ENCODE assay signal across 8 cellular contexts in the genomic region with DNA sequence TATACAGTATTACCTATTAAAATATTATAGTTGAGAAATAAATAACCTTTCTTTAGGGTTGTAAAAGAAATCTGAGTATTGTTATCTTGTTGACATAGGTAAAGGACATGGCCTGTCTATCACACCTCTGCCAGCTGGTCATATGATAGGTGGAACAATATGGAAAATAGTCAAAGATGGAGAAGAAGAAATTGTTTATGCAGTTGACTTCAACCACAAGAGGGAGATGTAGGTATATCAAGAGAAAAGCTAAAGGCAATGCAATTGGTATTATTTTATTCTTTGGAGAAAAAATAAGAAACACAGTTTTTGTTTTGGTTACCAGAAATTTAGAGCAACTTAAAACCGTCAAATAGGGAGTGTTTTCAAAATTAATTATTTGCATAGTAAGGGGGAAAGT. TPM values are rescaled to one million over a fixed set of nuclear protein-coding genes. Genes with fewer than 3 reads are reported as not detected.
DNase-seq lines count a peak whose midpoint lies in the region; ATAC-seq, FAIRE-seq and TF ChIP-seq lines count a peak whose summit lies in the region.

No MANE protein-coding gene starts in this region.

- H3K4me3 ChIP-seq in adrenal gland (no peak overlapping the region), HepG2 (replicated peaks in 1 of 3; ENCODE audit: insufficient read depth in 1 of 3, low read depth in 2 of 3, low read length in 3 of 3) (no peak overlapping the region)

- WGBS in adrenal gland, 4 donors, result 44 to 73% (median 51%) methylated on average over 1 of the region's 1 CpG
- 92% methylated on average over 1 of the region's 1 CpG for WGBS in HepG2 (ENCODE audit: low lambda C conversion rate)

- H3K9me3 ChIP-seq in adrenal gland (replicated peaks in 1 of 3) (no peaks in the 10 kb centered on the region), HepG2 (ENCODE audit: low read length) (no peaks in the 10 kb centered on the region), T-helper 17 cell (ENCODE audit: control insufficient read depth, low read length, poor library complexity, severe bottlenecking) (no peaks in the 10 kb centered on the region)

- H3K4me2 ChIP-seq in HepG2 (ENCODE audit: low read depth, low read length), result no peak overlapping the region

- H3K4me1 ChIP-seq in adrenal gland (replicated peaks in 1 of 2), result peaks cover 0 to 4% of the 10 kb centered on the region in 2 donors
- H3K4me1 ChIP-seq in HepG2 (ENCODE audit: insufficient read depth, low read length), result no peaks in the 10 kb centered on the region

- H2AFZ ChIP-seq in HepG2 (ENCODE audit: low read length), result no peak overlapping the region

- TF ChIP-seq CTCF in C4-2B (conservative IDR thresholded peaks at IDR 0.05) (peak; percentile 78), adrenal gland (IDR thresholded peaks at IDR 0.05) (peak; percentile 24 to 61 (median 39)), HepG2 (CRISPR knock-in tag; IDR thresholded peaks at IDR 0.05) (no peak; the same call in 1 of the 2 replicates)

- no peaks in the 10 kb centered on the region for H3K9me3 Mint-ChIP-seq in stimulated activated naive B cell treated with anti-CD40 and anti-IgM and Interleukin-4, amounts not matched to agents 10 μg/mL and 1 μg/mL and 100 μg/mL, for 72 hours

- H3K27me3 ChIP-seq in adrenal gland (no peaks in the 10 kb centered on the region), HepG2 (ENCODE audit: control insufficient read depth in 1 of 2, insufficient read depth in 2 of 2, low read length in 2 of 2) (no peaks in the 10 kb centered on the region)

- H3K79me2 ChIP-seq in HepG2 (ENCODE audit: insufficient read depth, low read length), result no peaks in the 10 kb centered on the region

- no peak overlapping the region for H3K9ac ChIP-seq in HepG2 (ENCODE audit: insufficient read depth, low read depth, low read length)

- no peak overlapping the region for H3K4me3 Mint-ChIP-seq in stimulated activated naive B cell treated with anti-CD40 and anti-IgM and Interleukin-4, amounts not matched to agents 10 μg/mL and 1 μg/mL and 100 μg/mL, for 72 hours
- no peak overlapping the region for H3K4me3 Mint-ChIP-seq in T-helper 17 cell

- H3K36me3 ChIP-seq in adrenal gland (replicated peaks in 1 of 2) (peaks cover 0 to 70% of the 10 kb centered on the region in 2 donors), HepG2 (replicated peaks in 1 of 2; ENCODE audit: control insufficient read depth in 1 of 2, insufficient read depth in 2 of 2, low read length in 2 of 2) (peaks cover 8 to 35% of the 10 kb centered on the region in 2 experiments)

- H3K27ac ChIP-seq in C4-2B (no peak overlapping the region), adrenal gland (no peak overlapping the region), HepG2 (ENCODE audit: extremely low read length, insufficient read depth, low read length) (no peak overlapping the region)

- DNase-seq in HTR-8/SVneo (ENCODE audit: insufficient read length, low spot score) (peak; percentile 18), adrenal gland (no peak), HepG2 (ENCODE audit: low spot score) (peak; percentile 31), T-helper 17 cell (no peak)
- no peak for DNase-seq in stimulated activated naive B cell treated with anti-CD40 and anti-IgM and Interleukin-4, amounts not matched to agents 10 μg/mL and 1 μg/mL and 100 μg/mL, for 72 hours

- H3K27me3 Mint-ChIP-seq in stimulated activated naive B cell treated with anti-CD40 and anti-IgM and Interleukin-4, amounts not matched to agents 10 μg/mL and 1 μg/mL and 100 μg/mL, for 72 hours, result no peaks in the 10 kb centered on the region
- H3K27me3 Mint-ChIP-seq in T-helper 17 cell, result no peaks in the 10 kb centered on the region

- intact Hi-C loops in adrenal gland (cut with DNase I) (loop anchor here in 1 of 2 donors (10.0 kb wide), 1 partner anchor 550 kb away; no protein-coding TSS in a partner anchor), HepG2 (cut with micrococcal nuclease; ENCODE audit: unreplicated experiment) (loop anchor here (5.0 kb wide), 1 partner anchor 322 kb away; no protein-coding TSS in a partner anchor)

- POLR2A ChIA-PET in HepG2 (lab: Yijun Ruan, JAX), result no interaction called here

- no peak for TF ChIP-seq POLR2A in adrenal gland (IDR thresholded peaks at IDR 0.05)
- TF ChIP-seq POLR2A in HepG2 (IDR thresholded peaks at IDR 0.05; ENCODE audit: insufficient read depth in 1 of 2, low read depth in 2 of 2, low read length in 2 of 2), result no peak

- CTCF ChIA-PET in HepG2 (lab: Yijun Ruan, JAX; ENCODE audit: low intra/inter-chr PET ratio, low total read pairs), result interaction anchor here (1.6 kb wide), 1 partner anchor 321 kb away, joined by 9 read pairs; no protein-coding TSS in a partner anchor

- H3K36me3 Mint-ChIP-seq in stimulated activated naive B cell treated with anti-CD40 and anti-IgM and Interleukin-4, amounts not matched to agents 10 μg/mL and 1 μg/mL and 100 μg/mL, for 72 hours, result peaks cover 29 to 48% of the 10 kb centered on the region in 2 donors
- H3K36me3 Mint-ChIP-seq in T-helper 17 cell (ENCODE audit: low read depth), result peaks cover 3% of the 10 kb centered on the region

- BruUV-seq in HepG2 (replicated peaks; lab: Mats Ljungman, UMichigan), result no TSS peak

- no peak overlapping the region for H3K27ac Mint-ChIP-seq in stimulated activated naive B cell treated with anti-CD40 and anti-IgM and Interleukin-4, amounts not matched to agents 10 μg/mL and 1 μg/mL and 100 μg/mL, for 72 hours
- no peak overlapping the region for H3K27ac Mint-ChIP-seq in T-helper 17 cell

- TF ChIP-seq EP300 in HepG2 (IDR thresholded peaks at IDR 0.05; ENCODE audit: low read depth in 2 of 2, low read length in 2 of 2) (no peak), HepG2 (CRISPR knock-in tag; IDR thresholded peaks at IDR 0.05; ENCODE audit: borderline replicate concordance) (no peak)

- no peaks in the 10 kb centered on the region for H4K20me1 ChIP-seq in HepG2 (ENCODE audit: insufficient read depth, low read length)

- FAIRE-seq in HTR-8/SVneo (lab: Jason Lieb, UNC) (no peak), HepG2 (lab: Jason Lieb, UNC) (no peak)

- H3K4me1 Mint-ChIP-seq in stimulated activated naive B cell treated with anti-CD40 and anti-IgM and Interleukin-4, amounts not matched to agents 10 μg/mL and 1 μg/mL and 100 μg/mL, for 72 hours, result peaks cover 0 to under 1% of the 10 kb centered on the region in 2 donors
- peaks cover 5% of the 10 kb centered on the region for H3K4me1 Mint-ChIP-seq in T-helper 17 cell

- ATAC-seq in HepG2 (no peak), GM19395 (IDR thresholded peaks at IDR 0.05; ENCODE audit: unreplicated experiment) (no peak), T-helper 17 cell (no peak), GM21423 (IDR thresholded peaks at IDR 0.05; ENCODE audit: unreplicated experiment) (no peak)
- ATAC-seq in stimulated activated naive B cell treated with anti-CD40 and anti-IgM and Interleukin-4, amounts not matched to agents 10 μg/mL and 1 μg/mL and 100 μg/mL, for 72 hours (replicated peaks), result no peak

- in situ Hi-C loops in HepG2 (cut with HindIII; ENCODE audit: extremely low pct_ligation_motif_present, low pct_unique_long_range_greater_than_20kb), result loop anchor here (10.0 kb wide), 1 partner anchor 320 kb away; no protein-coding TSS in a partner anchor

- TF ChIP-seq RAD21 in HepG2 (CRISPR knock-in tag; IDR thresholded peaks at IDR 0.05), result no peak; the same call in 1 of the 2 replicates

RNA-seq across cellular contexts. Expression of gene CPSF2, which starts 13.5 kb away (rescaled TPM):
- 10 to 100 TPM; 25.1 to 66.7 (median 42.6) TPM for total RNA-seq in adrenal gland
- 10 to 100 TPM in 1 of 3 donors, 1 to 10 TPM in 2; 4.3 to 70.4 (median 6.9) TPM for polyA plus RNA-seq in adrenal gland
- 67.9 and 126 TPM in 2 replicates for total RNA-seq in HepG2 (2016; rRNA removed; fragmentation: Illumina TruSeq; extraction: Trizol)
- 5.2 and 6.2 TPM in 2 replicates for total RNA-seq in HepG2 (2016; cell fraction: cytosol; rRNA removed; fragmentation: Illumina TruSeq; extraction: Trizol; ENCODE audit: low read depth)
- 71.1 and 122 TPM in 2 replicates for total RNA-seq in HepG2 (2016; cell fraction: insoluble cytoplasmic fraction; rRNA removed; fragmentation: Illumina TruSeq; extraction: Trizol)
- total RNA-seq in HepG2 (2016; cell fraction: membrane; rRNA removed; fragmentation: Illumina TruSeq; extraction: Trizol), result 23.7 and 26.0 TPM in 2 replicates
- total RNA-seq in HepG2 (2016; cell fraction: nucleus; rRNA removed; fragmentation: Illumina TruSeq; extraction: Trizol), result 34.9 and 39.9 TPM in 2 replicates
- polyA plus RNA-seq in HepG2 (2011; rRNA removed), result 10.7 and 14.3 TPM in 2 replicates
- polyA plus RNA-seq in HepG2 (2011; cell fraction: cytosol; rRNA removed), result 4.9 and 7.7 TPM in 2 replicates
- polyA plus RNA-seq in HepG2 (2011; cell fraction: nucleus; rRNA removed), result 5.0 and 6.4 TPM in 2 replicates
- 27.2 and 30.2 TPM in 2 replicates for polyA plus RNA-seq in HepG2 (2012)
- polyA plus RNA-seq in HepG2 (2016; cell fraction: cytosol; fragmentation: Illumina TruSeq; extraction: Trizol; ENCODE audit: low read depth), result 1.8 and 2.2 TPM in 2 replicates
- 70.0 and 76.2 TPM in 2 replicates for polyA plus RNA-seq in HepG2 (2016; cell fraction: insoluble cytoplasmic fraction; fragmentation: Illumina TruSeq; extraction: Trizol; ENCODE audit: low read depth)
- 7.1 and 7.7 TPM in 2 replicates for polyA plus RNA-seq in HepG2 (2016; cell fraction: membrane; fragmentation: Illumina TruSeq; extraction: Trizol; ENCODE audit: low read depth)
- polyA plus RNA-seq in HepG2 (2016; cell fraction: nucleus; fragmentation: Illumina TruSeq; extraction: Trizol; ENCODE audit: insufficient read depth, low read depth), result 28.6 and 32.2 TPM in 2 replicates
- 24.1 and 74.5 TPM in 2 replicates for polyA minus RNA-seq in HepG2 (2011; rRNA and poly(A)+ RNA removed; ENCODE audit: low replicate concordance)
- 17.9 and 23.4 TPM in 2 replicates for polyA minus RNA-seq in HepG2 (2011; cell fraction: cytosol; rRNA and poly(A)+ RNA removed)
- polyA minus RNA-seq in HepG2 (2011; cell fraction: nucleus; rRNA and poly(A)+ RNA removed), result 18.8 and 29.1 TPM in 2 replicates
- 10 to 100 TPM; 26.4 to 28.0 TPM for total RNA-seq in T-helper 17 cell

RNA-seq across cellular contexts. Expression of gene NDUFB1, which starts 13.8 kb away (rescaled TPM):
- total RNA-seq in adrenal gland (100 to 1,000 TPM; 163 to 696 (median 213) TPM), HepG2 (2016; rRNA removed; fragmentation: Illumina TruSeq; extraction: Trizol) (281 and 308 TPM in 2 replicates), T-helper 17 cell (10 to 100 TPM; 48.6 to 53.8 TPM)
- polyA plus RNA-seq in adrenal gland (1,000 to 10,000 TPM in 2 of 3 donors, 100 to 1,000 TPM in 1; 718 to 1,935 (median 1,295) TPM), HepG2 (2011; rRNA removed) (161 and 181 TPM in 2 replicates)
- 148 and 180 TPM in 2 replicates for total RNA-seq in HepG2 (2016; cell fraction: cytosol; rRNA removed; fragmentation: Illumina TruSeq; extraction: Trizol; ENCODE audit: low read depth)
- total RNA-seq in HepG2 (2016; cell fraction: insoluble cytoplasmic fraction; rRNA removed; fragmentation: Illumina TruSeq; extraction: Trizol), result 301 and 366 TPM in 2 replicates
- 205 and 231 TPM in 2 replicates for total RNA-seq in HepG2 (2016; cell fraction: membrane; rRNA removed; fragmentation: Illumina TruSeq; extraction: Trizol)
- total RNA-seq in HepG2 (2016; cell fraction: nucleus; rRNA removed; fragmentation: Illumina TruSeq; extraction: Trizol), result 97.1 and 99.3 TPM in 2 replicates
- polyA plus RNA-seq in HepG2 (2011; cell fraction: cytosol; rRNA removed), result 81.2 and 134 TPM in 2 replicates
- 34.4 and 63.6 TPM in 2 replicates for polyA plus RNA-seq in HepG2 (2011; cell fraction: nucleus; rRNA removed)
- polyA plus RNA-seq in HepG2 (2012), result 200 and 215 TPM in 2 replicates
- polyA plus RNA-seq in HepG2 (2016; cell fraction: cytosol; fragmentation: Illumina TruSeq; extraction: Trizol; ENCODE audit: low read depth), result 129 and 163 TPM in 2 replicates
- polyA plus RNA-seq in HepG2 (2016; cell fraction: insoluble cytoplasmic fraction; fragmentation: Illumina TruSeq; extraction: Trizol; ENCODE audit: low read depth), result 299 and 333 TPM in 2 replicates
- polyA plus RNA-seq in HepG2 (2016; cell fraction: membrane; fragmentation: Illumina TruSeq; extraction: Trizol; ENCODE audit: low read depth), result 160 and 196 TPM in 2 replicates
- 160 and 173 TPM in 2 replicates for polyA plus RNA-seq in HepG2 (2016; cell fraction: nucleus; fragmentation: Illumina TruSeq; extraction: Trizol; ENCODE audit: insufficient read depth, low read depth)
- 10.0 and 87.1 TPM in 2 replicates for polyA minus RNA-seq in HepG2 (2011; rRNA and poly(A)+ RNA removed; ENCODE audit: low replicate concordance)
- 6.1 and 9.8 TPM in 2 replicates for polyA minus RNA-seq in HepG2 (2011; cell fraction: cytosol; rRNA and poly(A)+ RNA removed)
- 27.4 and 28.5 TPM in 2 replicates for polyA minus RNA-seq in HepG2 (2011; cell fraction: nucleus; rRNA and poly(A)+ RNA removed)

RNA-seq across cellular contexts. Expression of gene ATXN3, which starts 28.9 kb away (rescaled TPM):
- total RNA-seq in adrenal gland (10 to 100 TPM in 6 of 8 donors, 1 to 10 TPM in 2; 9.0 to 62.8 (median 21.8) TPM), HepG2 (2016; rRNA removed; fragmentation: Illumina TruSeq; extraction: Trizol) (17.3 and 30.2 TPM in 2 replicates), T-helper 17 cell (10 to 100 TPM; 28.0 to 31.2 TPM)
- polyA plus RNA-seq in adrenal gland (10 to 100 TPM; 15.4 to 41.5 (median 23.0) TPM), HepG2 (2011; rRNA removed) (12.1 and 14.9 TPM in 2 replicates)
- 8.2 and 12.8 TPM in 2 replicates for total RNA-seq in HepG2 (2016; cell fraction: cytosol; rRNA removed; fragmentation: Illumina TruSeq; extraction: Trizol; ENCODE audit: low read depth)
- 17.9 and 30.9 TPM in 2 replicates for total RNA-seq in HepG2 (2016; cell fraction: insoluble cytoplasmic fraction; rRNA removed; fragmentation: Illumina TruSeq; extraction: Trizol)
- total RNA-seq in HepG2 (2016; cell fraction: membrane; rRNA removed; fragmentation: Illumina TruSeq; extraction: Trizol), result 10.9 and 11.2 TPM in 2 replicates
- 9.1 and 10.8 TPM in 2 replicates for total RNA-seq in HepG2 (2016; cell fraction: nucleus; rRNA removed; fragmentation: Illumina TruSeq; extraction: Trizol)
- polyA plus RNA-seq in HepG2 (2011; cell fraction: cytosol; rRNA removed), result 3.8 and 8.6 TPM in 2 replicates
- 9.3 and 13.5 TPM in 2 replicates for polyA plus RNA-seq in HepG2 (2011; cell fraction: nucleus; rRNA removed)
- 23.7 and 26.2 TPM in 2 replicates for polyA plus RNA-seq in HepG2 (2012)
- 5.5 and 6.3 TPM in 2 replicates for polyA plus RNA-seq in HepG2 (2016; cell fraction: cytosol; fragmentation: Illumina TruSeq; extraction: Trizol; ENCODE audit: low read depth)
- 23.9 and 31.5 TPM in 2 replicates for polyA plus RNA-seq in HepG2 (2016; cell fraction: insoluble cytoplasmic fraction; fragmentation: Illumina TruSeq; extraction: Trizol; ENCODE audit: low read depth)
- 8.0 and 8.3 TPM in 2 replicates for polyA plus RNA-seq in HepG2 (2016; cell fraction: membrane; fragmentation: Illumina TruSeq; extraction: Trizol; ENCODE audit: low read depth)
- polyA plus RNA-seq in HepG2 (2016; cell fraction: nucleus; fragmentation: Illumina TruSeq; extraction: Trizol; ENCODE audit: insufficient read depth, low read depth), result 12.2 and 14.0 TPM in 2 replicates
- polyA minus RNA-seq in HepG2 (2011; rRNA and poly(A)+ RNA removed; ENCODE audit: low replicate concordance), result 6.6 and 8.1 TPM in 2 replicates
- polyA minus RNA-seq in HepG2 (2011; cell fraction: cytosol; rRNA and poly(A)+ RNA removed), result 6.9 and 11.4 TPM in 2 replicates
- 30.8 and 48.7 TPM in 2 replicates for polyA minus RNA-seq in HepG2 (2011; cell fraction: nucleus; rRNA and poly(A)+ RNA removed)

Comparison
In these comparisons a context has a peak if more than half of its experiments do, and no peak if none do; other contexts are left out.
1. DNase-seq: peak in HTR-8/SVneo (single experiment) and HepG2 (single experiment); none in adrenal gland (0 of 7), stimulated activated naive B cell treated with anti-CD40 and anti-IgM and Interleukin-4, amounts not matched to agents 10 μg/mL and 1 μg/mL and 100 μg/mL, for 72 hours (single experiment) and T-helper 17 cell (0 of 3).